In genomic region chr7:140059288-140060242, GRCh38 we compare ENCODE assay signal across 8 cellular contexts. TPM values are rescaled to one million over a fixed set of nuclear protein-coding genes. Genes with fewer than 3 reads are reported as not detected.
DNase-seq lines count a peak whose midpoint lies in the region; ATAC-seq and TF ChIP-seq lines count a peak whose summit lies in the region.

No MANE protein-coding gene starts in this region.

- peaks cover 12% of the 10 kb centered on the region for H4K20me1 ChIP-seq in OCI-LY3 (ENCODE audit: insufficient read depth, low read length)

- H3K27me3 ChIP-seq in OCI-LY3 (ENCODE audit: low read depth, low read length): peaks cover 53% of the 10 kb centered on the region

- no peak overlapping the region for H3K27ac ChIP-seq in OCI-LY3 (ENCODE audit: low read length)

- peaks cover 5% of the 10 kb centered on the region for H3K36me3 Mint-ChIP-seq in activated naive CD8-positive, alpha-beta T cell
- H3K36me3 Mint-ChIP-seq in stimulated activated naive B cell treated with anti-CD40 and anti-IgM and Interleukin-4, amounts not matched to agents 10 μg/mL and 1 μg/mL and 100 μg/mL, for 72 hours: peaks cover 32 to 38% of the 10 kb centered on the region in 2 donors

- H3K4me3 Mint-ChIP-seq in activated naive CD8-positive, alpha-beta T cell: peak overlapping the region; percentile 89
- peak overlapping the region; percentile 22 to 99 for H3K4me3 Mint-ChIP-seq in stimulated activated naive B cell treated with anti-CD40 and anti-IgM and Interleukin-4, amounts not matched to agents 10 μg/mL and 1 μg/mL and 100 μg/mL, for 72 hours

- H3K4me1 ChIP-seq in OCI-LY3 (ENCODE audit: low read length): peaks cover 24% of the 10 kb centered on the region

- H3K9me3 ChIP-seq in OCI-LY3 (ENCODE audit: insufficient read depth, low read length): no peaks in the 10 kb centered on the region

- peaks cover 50% of the 10 kb centered on the region for H3K4me1 Mint-ChIP-seq in activated naive CD8-positive, alpha-beta T cell (ENCODE audit: low read depth)
- peaks cover 52 to 60% of the 10 kb centered on the region in 2 donors for H3K4me1 Mint-ChIP-seq in stimulated activated naive B cell treated with anti-CD40 and anti-IgM and Interleukin-4, amounts not matched to agents 10 μg/mL and 1 μg/mL and 100 μg/mL, for 72 hours

- H3K27ac Mint-ChIP-seq in activated naive CD8-positive, alpha-beta T cell: peak overlapping the region; percentile 50
- H3K27ac Mint-ChIP-seq in stimulated activated naive B cell treated with anti-CD40 and anti-IgM and Interleukin-4, amounts not matched to agents 10 μg/mL and 1 μg/mL and 100 μg/mL, for 72 hours: peak overlapping the region; percentile 96

- TF ChIP-seq CTCF in OCI-LY3 (IDR thresholded peaks at IDR 0.05; ENCODE audit: low read depth, low read length): no peak

- no peak overlapping the region for H2AFZ ChIP-seq in OCI-LY3 (ENCODE audit: low read depth, low read length)

- no peak overlapping the region for H3K9ac ChIP-seq in OCI-LY3 (ENCODE audit: low read length)

- ATAC-seq in left lobe of liver (peak; percentile 23), GM21381 (IDR thresholded peaks at IDR 0.05; ENCODE audit: unreplicated experiment) (no peak), GM19452 (IDR thresholded peaks at IDR 0.05; ENCODE audit: unreplicated experiment) (no peak)
- no peak for ATAC-seq in stimulated activated naive B cell treated with anti-CD40 and anti-IgM and Interleukin-4, amounts not matched to agents 10 μg/mL and 1 μg/mL and 100 μg/mL, for 72 hours (replicated peaks)

- H3K9me3 Mint-ChIP-seq in activated naive CD8-positive, alpha-beta T cell (ENCODE audit: low read depth): no peaks in the 10 kb centered on the region
- no peaks in the 10 kb centered on the region for H3K9me3 Mint-ChIP-seq in stimulated activated naive B cell treated with anti-CD40 and anti-IgM and Interleukin-4, amounts not matched to agents 10 μg/mL and 1 μg/mL and 100 μg/mL, for 72 hours

- H3K27me3 Mint-ChIP-seq in activated naive CD8-positive, alpha-beta T cell: no peaks in the 10 kb centered on the region
- H3K27me3 Mint-ChIP-seq in stimulated activated naive B cell treated with anti-CD40 and anti-IgM and Interleukin-4, amounts not matched to agents 10 μg/mL and 1 μg/mL and 100 μg/mL, for 72 hours: no peaks in the 10 kb centered on the region

- H3K36me3 ChIP-seq in OCI-LY3 (replicated peaks; ENCODE audit: low read depth, low read length): no peaks in the 10 kb centered on the region

- peak; percentile 69 for DNase-seq in DMS53 (lab: John Stamatoyannopoulos, UW)
- DNase-seq in left lobe of liver (ENCODE audit: low spot score): no peak
- no peak for DNase-seq in stimulated activated naive B cell treated with anti-CD40 and anti-IgM and Interleukin-4, amounts not matched to agents 10 μg/mL and 1 μg/mL and 100 μg/mL, for 72 hours
- no peak for DNase-seq in CD1c-positive myeloid dendritic cell (ENCODE audit: extremely low spot score)

- no peak overlapping the region for H3K4me3 ChIP-seq in OCI-LY3 (ENCODE audit: low read length)

- peak overlapping the region; percentile 37 for H3K4me2 ChIP-seq in OCI-LY3 (ENCODE audit: low read length)

- no peaks in the 10 kb centered on the region for H3K79me2 ChIP-seq in OCI-LY3 (ENCODE audit: low read length)

RNA-seq across cellular contexts. Expression of gene PARP12, which starts 3.2 kb away (rescaled TPM):
- total RNA-seq in left lobe of liver: 17.8 TPM
